Comparison of ENCODE assay signal across 21 cellular contexts in genomic region chr18:23798824-23799223, GRCh38.
"Had no signal": no experiment of that assay in that cellular context is flagged by ENCODE, and none has a peak within 500 bp of the region (broad histone marks: within the 10 kb centered on the region; RNA-seq: fewer than 3 reads in every experiment).

No MANE protein-coding gene starts in this region.

- DNase-seq: effector CD4-positive, alpha-beta T cell; esophagus squamous epithelium; foreskin fibroblast; head of caudate nucleus; left colon; naive thymus-derived CD4-positive, alpha-beta T cell; nephron progenitor cell; posterior cingulate gyrus; sigmoid colon; stimulated activated CD4-positive, alpha-beta T cell treated with anti-CD3 and anti-CD28 coated beads, Interleukin-2, amount 100 ng/mL, for 24 hours; stimulated activated CD4-positive, alpha-beta T cell treated with anti-CD3 and anti-CD28 coated beads, Interleukin-4, amount 100 ng/mL, for 4 hours; stimulated activated naive B cell treated with anti-CD40 and anti-IgM and Interleukin-4, amounts not matched to agents 10 μg/mL and 1 μg/mL and 100 μg/mL, for 72 hours; stimulated activated naive CD8-positive, alpha-beta T cell treated with anti-CD3 and anti-CD28 coated beads, Interleukin-15, amount 100 ng/mL, for 72 hours; testis; upper lobe of right lung had no signal

- H3K36me3 ChIP-seq: right atrium auricular region, sigmoid colon, upper lobe of right lung, vagina had no signal

- H3K4me1 ChIP-seq: esophagus squamous epithelium, right atrium auricular region, sigmoid colon, testis, tibial nerve, upper lobe of right lung, vagina had no signal

- H3K4me3 ChIP-seq: coronary artery, esophagus squamous epithelium, hepatocyte, right atrium auricular region, sigmoid colon, skin epidermis, testis, tibial nerve, upper lobe of right lung, vagina had no signal

- H3K27me3 ChIP-seq: esophagus squamous epithelium, hepatocyte, right atrium auricular region, sigmoid colon, testis, tibial nerve, upper lobe of right lung, vagina had no signal

- H3K9me3 ChIP-seq: esophagus squamous epithelium, right atrium auricular region, sigmoid colon, testis, tibial nerve, upper lobe of right lung, vagina had no signal

- H3K27ac ChIP-seq: coronary artery, esophagus squamous epithelium, hepatocyte, right atrium auricular region, sigmoid colon, skin epidermis, testis, tibial nerve, upper lobe of right lung, vagina had no signal

- ATAC-seq: left colon; naive thymus-derived CD4-positive, alpha-beta T cell; stimulated activated naive B cell treated with anti-CD40 and anti-IgM and Interleukin-4, amounts not matched to agents 10 μg/mL and 1 μg/mL and 100 μg/mL, for 72 hours; stimulated activated naive CD8-positive, alpha-beta T cell treated with anti-CD3 and anti-CD28 coated beads, Interleukin-15, amount 100 ng/mL, for 72 hours; upper lobe of right lung had no signal
